35 cellular contexts compared by ENCODE assay signal in genomic region chr1:51552929-51553807, GRCh38.
"Had no signal": no experiment of that assay in that cellular context is flagged by ENCODE, and none has a peak within 500 bp of the region (broad histone marks: within the 10 kb centered on the region; RNA-seq: fewer than 3 reads in every experiment).

No MANE protein-coding gene starts in this region.

- DNase-seq: activated B cell treated with CpG ODN at 0.5 μM for 24 hours; activated CD4-positive, alpha-beta memory T cell treated with anti-CD3 and anti-CD28 coated beads for 36 hours; activated CD4-positive, alpha-beta T cell treated with anti-CD3 and anti-CD28 coated beads for 48 hours; activated CD4-positive, alpha-beta T cell treated with anti-CD3 and anti-CD28 coated beads, Interleukin-2, amount 50 U/mL, for 1 hour; activated CD8-positive, alpha-beta memory T cell treated with anti-CD3 and anti-CD28 coated beads, Interleukin-2, amount 10 ng/mL, durations not matched to agents 7 days and 5 days; activated CD8-positive, alpha-beta memory T cell treated with anti-CD3 and anti-CD28 coated beads, Interleukin-2, amount 50 U/mL, for 4 hours; activated CD8-positive, alpha-beta T cell treated with anti-CD3 and anti-CD28 coated beads, Interleukin-2, amount 10 ng/mL, durations not matched to agents 7 days and 5 days; activated effector memory CD4-positive, alpha-beta T cell treated with Interleukin-2 at 50 U/mL for 16 hours; activated gamma-delta T cell treated with Interleukin-2 at 50 U/mL for 16 hours; activated naive CD4-positive, alpha-beta T cell treated with anti-CD3 and anti-CD28 coated beads, Interleukin-2, amount 50 U/mL, for 16 hours; activated naive CD4-positive, alpha-beta T cell treated with Interleukin-2 at 50 U/mL for 16 hours; activated T-cell treated with anti-CD3 and anti-CD28 coated beads, Interleukin-2, amount 50 U/mL, for 1 hour; activated T-cell treated with anti-CD3 and anti-CD28 coated beads, Interleukin-2, amount 50 U/mL, for 72 hours; amniotic stem cell; anterior cingulate cortex; brain microvascular endothelial cell; dorsolateral prefrontal cortex; effector memory CD8-positive, alpha-beta T cell; foreskin fibroblast; head of caudate nucleus; SW 1271; T-cell; T1000; WERI-Rb-1 had no signal

- ATAC-seq: activated CD4-positive, CD25-positive, alpha-beta regulatory T cell treated with anti-CD3 and anti-CD28 coated beads, Interleukin-2, amount 50 U/mL, for 24 hours; activated CD8-positive, alpha-beta memory T cell treated with anti-CD3 and anti-CD28 coated beads, Interleukin-2, amount 10 ng/mL, durations not matched to agents 7 days and 5 days; activated CD8-positive, alpha-beta T cell treated with anti-CD3 and anti-CD28 coated beads, Interleukin-2, amount 10 ng/mL, durations not matched to agents 7 days and 5 days; activated T-cell treated with anti-CD3 and anti-CD28 coated beads, Interleukin-2, amount 50 U/mL, for 72 hours; effector memory CD8-positive, alpha-beta T cell; T-cell had no signal

- H3K4me3 Mint-ChIP-seq: activated B cell treated with CpG ODN at 0.5 μM for 24 hours; activated CD4-positive, alpha-beta memory T cell treated with anti-CD3 and anti-CD28 coated beads for 36 hours; activated CD8-positive, alpha-beta memory T cell treated with anti-CD3 and anti-CD28 coated beads, Interleukin-2, amount 10 ng/mL, durations not matched to agents 7 days and 5 days; activated CD8-positive, alpha-beta T cell treated with anti-CD3 and anti-CD28 coated beads, Interleukin-2, amount 10 ng/mL, durations not matched to agents 7 days and 5 days; activated naive CD8-positive, alpha-beta T cell; activated T-cell treated with anti-CD3 and anti-CD28 coated beads, Interleukin-2, amount 50 U/mL, for 72 hours; central memory CD8-positive, alpha-beta T cell; dendritic cell treated with granulocyte-macrophage colony-stimulating factor and Interleukin-4, amounts not matched to agents 40 ng/mL and 50 ng/mL, for 4 days; effector memory CD8-positive, alpha-beta T cell; T-cell; T-helper 1 cell treated with Interleukin-12 subunit alpha and Interleukin-12 subunit beta and Interleukin-4 antibody, amounts not matched to agents 30 μg/mL and 1 μg/mL, for 36 hours; T-helper 2 cell treated with Interferon-gamma antibody and Interleukin-4, amounts not matched to agents 5 μg/mL and 100 μg/mL, for 36 hours had no signal

- H3K9me3 Mint-ChIP-seq: activated B cell treated with CpG ODN at 0.5 μM for 24 hours; activated CD4-positive, alpha-beta memory T cell treated with anti-CD3 and anti-CD28 coated beads for 36 hours; activated T-helper 17 cell treated with anti-CD3 and anti-CD28 coated beads, Interleukin-2, amount 50 U/mL, for 72 hours; central memory CD8-positive, alpha-beta T cell; dendritic cell treated with granulocyte-macrophage colony-stimulating factor and Interleukin-4, amounts not matched to agents 40 ng/mL and 50 ng/mL, for 4 days; effector memory CD8-positive, alpha-beta T cell; T-cell had no signal

- H3K27ac Mint-ChIP-seq: activated B cell treated with CpG ODN at 0.5 μM for 24 hours; activated CD4-positive, alpha-beta memory T cell treated with anti-CD3 and anti-CD28 coated beads for 36 hours; activated CD8-positive, alpha-beta memory T cell treated with anti-CD3 and anti-CD28 coated beads, Interleukin-2, amount 10 ng/mL, durations not matched to agents 7 days and 5 days; activated CD8-positive, alpha-beta T cell treated with anti-CD3 and anti-CD28 coated beads, Interleukin-2, amount 10 ng/mL, durations not matched to agents 7 days and 5 days; activated naive CD8-positive, alpha-beta T cell; activated T-cell treated with anti-CD3 and anti-CD28 coated beads, Interleukin-2, amount 50 U/mL, for 72 hours; effector memory CD8-positive, alpha-beta T cell; T-cell; T-helper 1 cell treated with Interleukin-12 subunit alpha and Interleukin-12 subunit beta and Interleukin-4 antibody, amounts not matched to agents 30 μg/mL and 1 μg/mL, for 36 hours; T-helper 2 cell treated with Interferon-gamma antibody and Interleukin-4, amounts not matched to agents 5 μg/mL and 100 μg/mL, for 36 hours had no signal

- H3K36me3 ChIP-seq: brain microvascular endothelial cell, WERI-Rb-1 had no signal

- FAIRE-seq: astrocyte, bronchial epithelial cell, frontal cortex had no signal

- H3K27ac ChIP-seq: brain microvascular endothelial cell, coronary artery, dorsolateral prefrontal cortex, WERI-Rb-1 had no signal

- H3K27me3 ChIP-seq: brain microvascular endothelial cell, dorsolateral prefrontal cortex had no signal

- H3K36me3 Mint-ChIP-seq: activated CD4-positive, alpha-beta memory T cell treated with anti-CD3 and anti-CD28 coated beads for 36 hours; activated naive CD8-positive, alpha-beta T cell; T-cell had no signal

- H3K27me3 Mint-ChIP-seq: activated B cell treated with CpG ODN at 0.5 μM for 24 hours; activated CD4-positive, alpha-beta memory T cell treated with anti-CD3 and anti-CD28 coated beads for 36 hours; activated CD8-positive, alpha-beta memory T cell treated with anti-CD3 and anti-CD28 coated beads, Interleukin-2, amount 10 ng/mL, durations not matched to agents 7 days and 5 days; activated naive CD8-positive, alpha-beta T cell; dendritic cell treated with granulocyte-macrophage colony-stimulating factor and Interleukin-4, amounts not matched to agents 40 ng/mL and 50 ng/mL, for 4 days had no signal

- H3K4me3 ChIP-seq: coronary artery, dorsolateral prefrontal cortex had no signal
